Comparison of ENCODE assay signal across 2 cellular contexts in genomic region chr6:44096615-44097014, GRCh38.
TF ChIP-seq lines count a peak whose summit lies in the region.

No MANE protein-coding gene starts in this region.

TF ChIP-seq in HCT116, 20 proteins besides CTCF, POLR2A, EP300 and RAD21:
- TF ChIP-seq EZH2 (IDR thresholded peaks at IDR 0.05) (no peak), YY1 (IDR thresholded peaks at IDR 0.05; ENCODE audit: extremely low read depth, insufficient replicate concordance, low read depth, low read length) (peak; percentile 28)

TF ChIP-seq in HepG2, 621 proteins besides CTCF, POLR2A, EP300 and RAD21 (continues in another document):
- TF ChIP-seq ZFX (CRISPR knock-in tag; IDR thresholded peaks at IDR 0.05; ENCODE audit: low read depth), result peak; percentile 60; the same call in 1 of the 2 replicates
- 0 out of 2 replicates have a peak, but pooled peaks have one; percentile 34 for TF ChIP-seq ZBTB7B (CRISPR knock-in tag; IDR thresholded peaks at IDR 0.05)
- TF ChIP-seq ZNF234 (CRISPR knock-in tag; conservative IDR thresholded peaks at IDR 0.05), result no peak
- 0 out of 2 replicates have a peak, but pooled peaks have one; percentile 60 for TF ChIP-seq HMGXB3 (CRISPR knock-in tag; IDR thresholded peaks at IDR 0.05; ENCODE audit: borderline replicate concordance)
- no peak for TF ChIP-seq ZSCAN21 (CRISPR knock-in tag; IDR thresholded peaks at IDR 0.05; ENCODE audit: borderline replicate concordance)
- TF ChIP-seq ZKSCAN8 (CRISPR knock-in tag; IDR thresholded peaks at IDR 0.05; ENCODE audit: borderline replicate concordance), result 0 out of 2 replicates have a peak, but pooled peaks have one; percentile 57
- TF ChIP-seq ZNF709 (CRISPR knock-in tag; IDR thresholded peaks at IDR 0.05), result no peak
- TF ChIP-seq SOX6 (IDR thresholded peaks at IDR 0.05), result no peak
- TF ChIP-seq SOX6 (CRISPR knock-in tag; IDR thresholded peaks at IDR 0.05), result 0 out of 2 replicates have a peak, but pooled peaks have one; percentile 11
- peak; percentile 55 for TF ChIP-seq RXRA (CRISPR knock-in tag; IDR thresholded peaks at IDR 0.05)
- no peak for TF ChIP-seq YEATS4 (CRISPR knock-in tag; IDR thresholded peaks at IDR 0.05; ENCODE audit: borderline replicate concordance)
- peak; percentile 69; the same call in 1 of the 2 replicates for TF ChIP-seq ZNF160 (CRISPR knock-in tag; IDR thresholded peaks at IDR 0.05)
- 0 out of 4 replicates have a peak, but pooled peaks of 1 of the 2 experiments have one; percentile 44 for TF ChIP-seq KLF16 (CRISPR knock-in tag; IDR thresholded peaks at IDR 0.05)
- peak; percentile 68 for TF ChIP-seq ZNF788 (CRISPR knock-in tag; IDR thresholded peaks at IDR 0.05; ENCODE audit: borderline replicate concordance)
- 0 out of 2 replicates have a peak, but pooled peaks have one; percentile 45 for TF ChIP-seq FUBP1 (CRISPR knock-in tag; IDR thresholded peaks at IDR 0.05; ENCODE audit: borderline replicate concordance)
- peak; percentile 45; the same call in 1 of the 2 replicates for TF ChIP-seq ZNF768 (CRISPR knock-in tag; IDR thresholded peaks at IDR 0.05)
- TF ChIP-seq, protein P1, sequence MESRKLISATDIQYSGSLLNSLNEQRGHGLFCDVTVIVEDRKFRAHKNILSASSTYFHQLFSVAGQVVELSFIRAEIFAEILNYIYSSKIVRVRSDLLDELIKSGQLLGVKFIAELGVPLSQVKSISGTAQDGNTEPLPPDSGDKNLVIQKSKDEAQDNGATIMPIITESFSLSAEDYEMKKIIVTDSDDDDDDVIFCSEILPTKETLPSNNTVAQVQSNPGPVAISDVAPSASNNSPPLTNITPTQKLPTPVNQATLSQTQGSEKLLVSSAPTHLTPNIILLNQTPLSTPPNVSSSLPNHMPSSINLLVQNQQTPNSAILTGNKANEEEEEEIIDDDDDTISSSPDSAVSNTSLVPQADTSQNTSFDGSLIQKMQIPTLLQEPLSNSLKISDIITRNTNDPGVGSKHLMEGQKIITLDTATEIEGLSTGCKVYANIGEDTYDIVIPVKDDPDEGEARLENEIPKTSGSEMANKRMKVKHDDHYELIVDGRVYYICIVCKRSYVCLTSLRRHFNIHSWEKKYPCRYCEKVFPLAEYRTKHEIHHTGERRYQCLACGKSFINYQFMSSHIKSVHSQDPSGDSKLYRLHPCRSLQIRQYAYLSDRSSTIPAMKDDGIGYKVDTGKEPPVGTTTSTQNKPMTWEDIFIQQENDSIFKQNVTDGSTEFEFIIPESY (CRISPR knock-in tag; IDR thresholded peaks at IDR 0.05), result peak; percentile 92
- TF ChIP-seq, protein P2, sequence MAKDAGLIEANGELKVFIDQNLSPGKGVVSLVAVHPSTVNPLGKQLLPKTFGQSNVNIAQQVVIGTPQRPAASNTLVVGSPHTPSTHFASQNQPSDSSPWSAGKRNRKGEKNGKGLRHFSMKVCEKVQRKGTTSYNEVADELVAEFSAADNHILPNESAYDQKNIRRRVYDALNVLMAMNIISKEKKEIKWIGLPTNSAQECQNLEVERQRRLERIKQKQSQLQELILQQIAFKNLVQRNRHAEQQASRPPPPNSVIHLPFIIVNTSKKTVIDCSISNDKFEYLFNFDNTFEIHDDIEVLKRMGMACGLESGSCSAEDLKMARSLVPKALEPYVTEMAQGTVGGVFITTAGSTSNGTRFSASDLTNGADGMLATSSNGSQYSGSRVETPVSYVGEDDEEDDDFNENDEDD (CRISPR knock-in tag; IDR thresholded peaks at IDR 0.05; ENCODE audit: borderline replicate concordance), result peak; percentile 14; the same call in 1 of the 2 replicates
- no peak for TF ChIP-seq ZNF431 (CRISPR knock-in tag; IDR thresholded peaks at IDR 0.05; ENCODE audit: borderline replicate concordance, low read depth)
- peak; percentile 44; the same call in 1 of the 2 replicates for TF ChIP-seq ZNF598 (CRISPR knock-in tag; IDR thresholded peaks at IDR 0.05; ENCODE audit: borderline replicate concordance)
- no peak for TF ChIP-seq TCF7L2 (IDR thresholded peaks at IDR 0.05; ENCODE audit: low read depth, low read length)
- 0 out of 2 replicates have a peak, but pooled peaks have one; percentile 33 for TF ChIP-seq KDM4B (CRISPR knock-in tag; IDR thresholded peaks at IDR 0.05)
- peak; percentile 63; the same call in 1 of the 2 replicates for TF ChIP-seq REPIN1 (CRISPR knock-in tag; IDR thresholded peaks at IDR 0.05; ENCODE audit: borderline replicate concordance, low read depth)
- TF ChIP-seq PAWR (CRISPR knock-in tag; IDR thresholded peaks at IDR 0.05; ENCODE audit: borderline replicate concordance), result 0 out of 2 replicates have a peak, but pooled peaks have one; percentile 69
- TF ChIP-seq, protein P3, sequence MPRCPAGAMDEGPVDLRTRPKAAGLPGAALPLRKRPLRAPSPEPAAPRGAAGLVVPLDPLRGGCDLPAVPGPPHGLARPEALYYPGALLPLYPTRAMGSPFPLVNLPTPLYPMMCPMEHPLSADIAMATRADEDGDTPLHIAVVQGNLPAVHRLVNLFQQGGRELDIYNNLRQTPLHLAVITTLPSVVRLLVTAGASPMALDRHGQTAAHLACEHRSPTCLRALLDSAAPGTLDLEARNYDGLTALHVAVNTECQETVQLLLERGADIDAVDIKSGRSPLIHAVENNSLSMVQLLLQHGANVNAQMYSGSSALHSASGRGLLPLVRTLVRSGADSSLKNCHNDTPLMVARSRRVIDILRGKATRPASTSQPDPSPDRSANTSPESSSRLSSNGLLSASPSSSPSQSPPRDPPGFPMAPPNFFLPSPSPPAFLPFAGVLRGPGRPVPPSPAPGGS (CRISPR knock-in tag; IDR thresholded peaks at IDR 0.05), result peak; percentile 47; the same call in 1 of the 2 replicates
- TF ChIP-seq ZNF263 (CRISPR knock-in tag; IDR thresholded peaks at IDR 0.05), result peak; percentile 68; the same call in 1 of the 2 replicates
- peak; percentile 78; the same call in 1 of the 2 replicates for TF ChIP-seq ZNF205 (CRISPR knock-in tag; IDR thresholded peaks at IDR 0.05)
- TF ChIP-seq, protein P4, sequence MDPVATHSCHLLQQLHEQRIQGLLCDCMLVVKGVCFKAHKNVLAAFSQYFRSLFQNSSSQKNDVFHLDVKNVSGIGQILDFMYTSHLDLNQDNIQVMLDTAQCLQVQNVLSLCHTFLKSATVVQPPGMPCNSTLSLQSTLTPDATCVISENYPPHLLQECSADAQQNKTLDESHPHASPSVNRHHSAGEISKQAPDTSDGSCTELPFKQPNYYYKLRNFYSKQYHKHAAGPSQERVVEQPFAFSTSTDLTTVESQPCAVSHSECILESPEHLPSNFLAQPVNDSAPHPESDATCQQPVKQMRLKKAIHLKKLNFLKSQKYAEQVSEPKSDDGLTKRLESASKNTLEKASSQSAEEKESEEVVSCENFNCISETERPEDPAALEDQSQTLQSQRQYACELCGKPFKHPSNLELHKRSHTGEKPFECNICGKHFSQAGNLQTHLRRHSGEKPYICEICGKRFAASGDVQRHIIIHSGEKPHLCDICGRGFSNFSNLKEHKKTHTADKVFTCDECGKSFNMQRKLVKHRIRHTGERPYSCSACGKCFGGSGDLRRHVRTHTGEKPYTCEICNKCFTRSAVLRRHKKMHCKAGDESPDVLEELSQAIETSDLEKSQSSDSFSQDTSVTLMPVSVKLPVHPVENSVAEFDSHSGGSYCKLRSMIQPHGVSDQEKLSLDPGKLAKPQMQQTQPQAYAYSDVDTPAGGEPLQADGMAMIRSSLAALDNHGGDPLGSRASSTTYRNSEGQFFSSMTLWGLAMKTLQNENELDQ (CRISPR knock-in tag; IDR thresholded peaks at IDR 0.05; ENCODE audit: borderline replicate concordance), result 0 out of 2 replicates have a peak, but pooled peaks have one; percentile 75
- TF ChIP-seq MXI1 (IDR thresholded peaks at IDR 0.05; ENCODE audit: borderline replicate concordance, low read depth, low read length), result peak; percentile 59; the same call in 1 of the 3 replicates
- TF ChIP-seq KDM5A (IDR thresholded peaks at IDR 0.05; ENCODE audit: borderline replicate concordance, low read length), result peak; percentile 58; the same call in 1 of the 2 replicates
- no peak for TF ChIP-seq ZNF841 (CRISPR knock-in tag; IDR thresholded peaks at IDR 0.05; ENCODE audit: borderline replicate concordance)
- 0 out of 2 replicates have a peak, but pooled peaks have one; percentile 19 for TF ChIP-seq CBFB (CRISPR knock-in tag; IDR thresholded peaks at IDR 0.05)
- peak; percentile 25; the same call in 1 of the 2 replicates for TF ChIP-seq FOSL2 (CRISPR knock-in tag; IDR thresholded peaks at IDR 0.05)
- no peak for TF ChIP-seq REST (IDR thresholded peaks at IDR 0.05; ENCODE audit: borderline replicate concordance in 1 of 2, low read depth in 1 of 2, low read length in 2 of 2)
- no peak for TF ChIP-seq CCDC6 (CRISPR knock-in tag; IDR thresholded peaks at IDR 0.05)
- TF ChIP-seq ZNF605 (CRISPR knock-in tag; IDR thresholded peaks at IDR 0.05), result no peak
- no peak for TF ChIP-seq IKZF1 (IDR thresholded peaks at IDR 0.05)
- 0 out of 2 replicates have a peak, but pooled peaks have one; percentile 29 for TF ChIP-seq ZKSCAN1 (IDR thresholded peaks at IDR 0.05; ENCODE audit: low read length)
- TF ChIP-seq NFKB2 (CRISPR knock-in tag; IDR thresholded peaks at IDR 0.05; ENCODE audit: borderline replicate concordance), result peak; percentile 72; the same call in 1 of the 2 replicates
- TF ChIP-seq, protein P5, sequence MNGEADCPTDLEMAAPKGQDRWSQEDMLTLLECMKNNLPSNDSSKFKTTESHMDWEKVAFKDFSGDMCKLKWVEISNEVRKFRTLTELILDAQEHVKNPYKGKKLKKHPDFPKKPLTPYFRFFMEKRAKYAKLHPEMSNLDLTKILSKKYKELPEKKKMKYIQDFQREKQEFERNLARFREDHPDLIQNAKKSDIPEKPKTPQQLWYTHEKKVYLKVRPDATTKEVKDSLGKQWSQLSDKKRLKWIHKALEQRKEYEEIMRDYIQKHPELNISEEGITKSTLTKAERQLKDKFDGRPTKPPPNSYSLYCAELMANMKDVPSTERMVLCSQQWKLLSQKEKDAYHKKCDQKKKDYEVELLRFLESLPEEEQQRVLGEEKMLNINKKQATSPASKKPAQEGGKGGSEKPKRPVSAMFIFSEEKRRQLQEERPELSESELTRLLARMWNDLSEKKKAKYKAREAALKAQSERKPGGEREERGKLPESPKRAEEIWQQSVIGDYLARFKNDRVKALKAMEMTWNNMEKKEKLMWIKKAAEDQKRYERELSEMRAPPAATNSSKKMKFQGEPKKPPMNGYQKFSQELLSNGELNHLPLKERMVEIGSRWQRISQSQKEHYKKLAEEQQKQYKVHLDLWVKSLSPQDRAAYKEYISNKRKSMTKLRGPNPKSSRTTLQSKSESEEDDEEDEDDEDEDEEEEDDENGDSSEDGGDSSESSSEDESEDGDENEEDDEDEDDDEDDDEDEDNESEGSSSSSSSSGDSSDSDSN (CRISPR knock-in tag; IDR thresholded peaks at IDR 0.05), result peak; percentile 36; the same call in 1 of the 2 replicates
